ENCODE assay signal across 13 cellular contexts in the genomic region with DNA sequence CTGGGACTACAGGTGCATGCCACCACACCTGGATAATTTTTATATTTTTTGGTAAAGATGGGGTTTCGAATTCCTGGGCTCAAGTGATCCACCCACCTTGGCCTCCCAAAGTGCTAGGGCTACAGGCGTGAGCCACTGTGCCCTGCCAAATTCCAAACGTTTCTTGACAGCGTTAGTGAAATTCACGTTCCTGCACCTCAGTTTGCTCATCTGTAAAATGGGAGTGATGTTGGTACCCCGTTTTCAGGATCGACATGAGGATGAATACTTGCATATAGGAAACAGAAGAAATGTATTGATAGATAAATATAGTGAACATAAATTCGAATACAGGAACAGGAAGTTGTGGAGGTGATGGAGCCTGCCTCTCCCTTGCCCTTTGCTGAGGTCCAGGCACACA. TPM values are rescaled to one million over a fixed set of nuclear protein-coding genes. Genes with fewer than 3 reads are reported as not detected.
DNase-seq lines count a peak whose midpoint lies in the region; ATAC-seq, FAIRE-seq and TF ChIP-seq lines count a peak whose summit lies in the region.
"Had no signal": no experiment of that assay in that cellular context is flagged by ENCODE, and none has a peak within 500 bp of the region (broad histone marks: within the 10 kb centered on the region; RNA-seq: fewer than 3 reads in every experiment).

No MANE protein-coding gene starts in this region.

- H3K4me2 ChIP-seq in Loucy (ENCODE audit: low read depth, low read length, poor library complexity, severe bottlenecking) (peak overlapping the region; percentile 28), hepatocyte (peak overlapping the region; percentile 71)

- FAIRE-seq in GM19239 (lab: Jason Lieb, UNC) (no peak), GM12891 (lab: Jason Lieb, UNC) (no peak)
- FAIRE-seq: colon had no signal

- H3K27ac ChIP-seq in heart right ventricle (no peak overlapping the region), hepatocyte (no peak overlapping the region)
- H3K27ac ChIP-seq: epithelial cell of prostate, gastroesophageal sphincter had no signal

- intact Hi-C loops in cardiac septum (cut with DNase I) (loop anchor here (5.0 to 10.0 kb wide), 2 partner anchors 229 to 507 kb away; no protein-coding TSS in a partner anchor), heart right ventricle (cut with DNase I) (loop anchor here in 7 of 10 donors (2.0 to 5.0 kb wide), 6 partner anchors 202 to 512 kb away; no protein-coding TSS in a partner anchor)

- peaks cover 0 to 8% (median 6%) of the 10 kb centered on the region in 9 donors for H3K4me1 ChIP-seq in heart right ventricle
- H3K4me1 ChIP-seq in Loucy (ENCODE audit: insufficient read depth, low read length, poor library complexity, severe bottlenecking): no peaks in the 10 kb centered on the region
- H3K4me1 ChIP-seq in hepatocyte (ENCODE audit: insufficient read depth): no peaks in the 10 kb centered on the region

- H3K9me3 ChIP-seq in heart right ventricle: peaks cover 0 to 4% (median 0%) of the 10 kb centered on the region in 11 donors
- H3K9me3 ChIP-seq in Loucy (ENCODE audit: insufficient read depth, low read depth, low read length): no peaks in the 10 kb centered on the region
- no peaks in the 10 kb centered on the region for H3K9me3 ChIP-seq in hepatocyte (ENCODE audit: low read depth)

- peak overlapping the region; percentile 77 for H2AFZ ChIP-seq in Loucy (ENCODE audit: low read length)
- H2AFZ ChIP-seq in hepatocyte: no peak overlapping the region

- H3K4me3 ChIP-seq in heart right ventricle (no peak overlapping the region), Loucy (ENCODE audit: low read length, poor library complexity, severe bottlenecking) (no peak overlapping the region), hepatocyte (no peak overlapping the region)
- H3K4me3 ChIP-seq: gastroesophageal sphincter had no signal

- peaks cover 0 to 29% (median 14%) of the 10 kb centered on the region in 7 donors for H3K27me3 ChIP-seq in heart right ventricle
- H3K27me3 ChIP-seq in Loucy (ENCODE audit: insufficient read depth, low read length, poor library complexity, severe bottlenecking): no peaks in the 10 kb centered on the region
- H3K27me3 ChIP-seq in hepatocyte: no peaks in the 10 kb centered on the region

- H3K36me3 ChIP-seq in heart right ventricle (no peaks in the 10 kb centered on the region), Loucy (ENCODE audit: insufficient read depth, low read length) (no peaks in the 10 kb centered on the region), hepatocyte (replicated peaks; ENCODE audit: insufficient read depth, low read depth) (no peaks in the 10 kb centered on the region)
- H3K36me3 ChIP-seq: gastroesophageal sphincter had no signal

- no peak overlapping the region for H3K9ac ChIP-seq in Loucy (ENCODE audit: low read depth, low read length, poor library complexity, severe bottlenecking)

- no peak for TF ChIP-seq POLR2A in GM12891 (IDR thresholded peaks at IDR 0.05; ENCODE audit: low read depth, low read length)

- no peaks in the 10 kb centered on the region for H3K9me2 ChIP-seq in Loucy (replicated peaks; ENCODE audit: low read depth, low read length)
- H3K9me2 ChIP-seq in hepatocyte (replicated peaks; ENCODE audit: insufficient read depth): no peaks in the 10 kb centered on the region

- no peak for TF ChIP-seq CTCF in heart right ventricle (IDR thresholded peaks at IDR 0.05)
- TF ChIP-seq CTCF in Loucy (conservative IDR thresholded peaks at IDR 0.05; ENCODE audit: low read length): no peak
- TF ChIP-seq CTCF in hepatocyte (IDR thresholded peaks at IDR 0.05; ENCODE audit: poor library complexity): no peak

- DNase-seq in cardiac septum (ENCODE audit: low spot score) (peak; percentile 26), heart right ventricle (no peak), hepatocyte (ENCODE audit: low spot score) (no peak), GM19239 (ENCODE audit: insufficient read length, low spot score) (no peak), foreskin melanocyte (no peak), left lobe of liver (ENCODE audit: low spot score) (no peak), GM12891 (ENCODE audit: insufficient read length, low spot score) (no peak)
- DNase-seq: NCI-H510A treated with DMSO at 0.1 percent for 48 hours had no signal

- ATAC-seq in heart right ventricle: no peak
- ATAC-seq in left lobe of liver: no peak

- WGBS in heart right ventricle, 2 donors: 62 to 68% methylated on average over 8 of the region's 8 CpGs
- 69% methylated on average over 8 of the region's 8 CpGs for WGBS in hepatocyte (ENCODE audit: low lambda C conversion rate, missing lambda C conversion rate)

- H3F3A ChIP-seq in Loucy (ENCODE audit: low read depth): no peaks in the 10 kb centered on the region

- H3K79me2 ChIP-seq in Loucy (ENCODE audit: insufficient read depth, low read length): no peaks in the 10 kb centered on the region
- no peaks in the 10 kb centered on the region for H3K79me2 ChIP-seq in hepatocyte

- H4K20me1 ChIP-seq in Loucy (ENCODE audit: insufficient read depth, low read length, poor library complexity, severe bottlenecking): no peaks in the 10 kb centered on the region
- no peaks in the 10 kb centered on the region for H4K20me1 ChIP-seq in hepatocyte (ENCODE audit: insufficient read depth, poor library complexity, severe bottlenecking)

TF ChIP-seq in GM12891, 5 proteins besides CTCF, POLR2A, EP300 and RAD21:
- TF ChIP-seq POLR2AphosphoS5 (IDR thresholded peaks at IDR 0.05; ENCODE audit: low read depth, low read length): no peak
- no peak for TF ChIP-seq SPI1 (IDR thresholded peaks at IDR 0.05; ENCODE audit: low read depth, low read length)
- no peak for TF ChIP-seq TAF1 (IDR thresholded peaks at IDR 0.05; ENCODE audit: low read depth, low read length)
- TF ChIP-seq PAX5 (IDR thresholded peaks at IDR 0.05; ENCODE audit: insufficient read depth, low read length, severe bottlenecking): no peak
- TF ChIP-seq POU2F2 (IDR thresholded peaks at IDR 0.05; ENCODE audit: low read depth, low read length): no peak
TF ChIP-seq in GM12891: peak in this region for 0.

RNA-seq across cellular contexts. Expression of a gene that starts 10.2 kb away (rescaled TPM):
- total RNA-seq in cardiac septum (11.8 TPM), heart right ventricle (1 to 10 TPM; 7.0 to 9.7 (median 8.1) TPM), hepatocyte (13.4 and 32.9 TPM in 2 replicates), left lobe of liver (7.6 TPM)
- polyA plus RNA-seq in heart right ventricle (10 to 100 TPM; 10.9 to 22.6 TPM), hepatocyte (12.6 and 19.6 TPM in 2 replicates)
- 9.9 TPM for polyA plus RNA-seq in GM12891 (2012; ENCODE audit: low read depth, missing spikeins)

RNA-seq across cellular contexts. Expression of a gene that starts 18.5 kb away (rescaled TPM):
- total RNA-seq in cardiac septum (not detected), heart right ventricle (not detected), hepatocyte (0.16 and 1.0 TPM in 2 replicates), left lobe of liver (0.15 TPM)
- polyA plus RNA-seq in heart right ventricle (not detected), hepatocyte (not detected in 2 replicates)
- polyA plus RNA-seq in GM12891 (2012; ENCODE audit: low read depth, missing spikeins): not detected
- total RNA-seq: gastroesophageal sphincter, lung microvascular endothelial cell had no signal

RNA-seq across cellular contexts. Expression of a gene that starts 44.4 kb away (rescaled TPM):
- total RNA-seq in cardiac septum: 258 TPM
- 100 to 1,000 TPM in 9 of 10 donors, 10 to 100 TPM in 1; 88.8 to 292 (median 189) TPM for total RNA-seq in heart right ventricle
- 10 to 100 TPM; 11.4 to 30.4 TPM for polyA plus RNA-seq in heart right ventricle
- 69.6 and 80.2 TPM in 2 replicates for total RNA-seq in hepatocyte
- polyA plus RNA-seq in hepatocyte: 81.9 and 82.9 TPM in 2 replicates
- total RNA-seq in left lobe of liver: 82.6 TPM
- polyA plus RNA-seq in GM12891 (2012; ENCODE audit: low read depth, missing spikeins): 8.9 TPM
